In genomic region chr1:199867601-199868000, GRCh38 we compare ENCODE assay signal across 19 cellular contexts.
DNase-seq lines count a peak whose midpoint lies in the region; ATAC-seq and TF ChIP-seq lines count a peak whose summit lies in the region.
"Had no signal": no experiment of that assay in that cellular context is flagged by ENCODE, and none has a peak within 500 bp of the region (broad histone marks: within the 10 kb centered on the region; RNA-seq: fewer than 3 reads in every experiment).

No MANE protein-coding gene starts in this region.

- no peak overlapping the region for H3K4me3 Mint-ChIP-seq in T-helper 2 cell treated with Interferon-gamma antibody and Interleukin-4, amounts not matched to agents 5 μg/mL and 100 μg/mL, for 36 hours
- H3K4me3 Mint-ChIP-seq in T-cell: no peak overlapping the region
- H3K4me3 Mint-ChIP-seq: activated naive CD4-positive, alpha-beta T cell treated with anti-CD3 and anti-CD28 coated beads for 36 hours had no signal

- H3K27ac Mint-ChIP-seq in T-helper 2 cell treated with Interferon-gamma antibody and Interleukin-4, amounts not matched to agents 5 μg/mL and 100 μg/mL, for 36 hours: no peak overlapping the region
- H3K27ac Mint-ChIP-seq in T-cell: no peak overlapping the region
- H3K27ac Mint-ChIP-seq: activated naive CD4-positive, alpha-beta T cell treated with anti-CD3 and anti-CD28 coated beads for 36 hours had no signal

- H3K27me3 ChIP-seq in foreskin keratinocyte: no peaks in the 10 kb centered on the region
- H3K27me3 ChIP-seq: right atrium auricular region, transverse colon had no signal

- no peak for TF ChIP-seq CTCF in foreskin keratinocyte (conservative IDR thresholded peaks at IDR 0.05)

- peak; percentile 77 to 85 for DNase-seq in AML-193 (lab: John Stamatoyannopoulos, UW)
- peak; percentile 93 for DNase-seq in KBM-7
- DNase-seq in SKM-1 (lab: John Stamatoyannopoulos, UW; ENCODE audit: unreplicated experiment): peak; percentile 93
- no peak for DNase-seq in foreskin keratinocyte
- no peak for DNase-seq in SW480 (ENCODE audit: low spot score)
- no peak for DNase-seq in T-helper 2 cell treated with Interferon-gamma antibody and Interleukin-4, amounts not matched to agents 5 μg/mL and 100 μg/mL, for 36 hours (ENCODE audit: low spot score)
- no peak for DNase-seq in T-cell
- DNase-seq: activated naive CD4-positive, alpha-beta T cell treated with anti-CD3 and anti-CD28 coated beads for 36 hours; head of caudate nucleus; left cardiac atrium; NCI-H187; NCI-H524 treated with DMSO at 0.1 percent for 48 hours; Right ventricle myocardium superior; stimulated activated CD4-positive, alpha-beta T cell treated with anti-CD3 and anti-CD28 coated beads, Interleukin-2, amount 100 ng/mL, for 24 hours; transverse colon had no signal

- peaks cover 8% of the 10 kb centered on the region for H3K27me3 Mint-ChIP-seq in T-helper 2 cell treated with Interferon-gamma antibody and Interleukin-4, amounts not matched to agents 5 μg/mL and 100 μg/mL, for 36 hours (ENCODE audit: low read depth)
- H3K27me3 Mint-ChIP-seq in T-cell: peaks cover 0 to 11% of the 10 kb centered on the region in 2 donors

- no peaks in the 10 kb centered on the region for H3K4me1 ChIP-seq in foreskin keratinocyte
- H3K4me1 ChIP-seq: right atrium auricular region, transverse colon had no signal

- H3K36me3 Mint-ChIP-seq in T-helper 2 cell treated with Interferon-gamma antibody and Interleukin-4, amounts not matched to agents 5 μg/mL and 100 μg/mL, for 36 hours (ENCODE audit: low read depth): no peaks in the 10 kb centered on the region
- no peaks in the 10 kb centered on the region for H3K36me3 Mint-ChIP-seq in T-cell

- in situ Hi-C loops in KBM-7 (cut with MboI; ENCODE audit: low pct_unique_long_range_greater_than_20kb, low sequenced_read_pairs): no loop called here

- H3K4me1 Mint-ChIP-seq in T-helper 2 cell treated with Interferon-gamma antibody and Interleukin-4, amounts not matched to agents 5 μg/mL and 100 μg/mL, for 36 hours (ENCODE audit: low read depth): no peaks in the 10 kb centered on the region
- peaks cover 0 to 3% (median 0%) of the 10 kb centered on the region in 3 donors for H3K4me1 Mint-ChIP-seq in T-cell

- no peaks in the 10 kb centered on the region for H3K9me3 Mint-ChIP-seq in T-helper 2 cell treated with Interferon-gamma antibody and Interleukin-4, amounts not matched to agents 5 μg/mL and 100 μg/mL, for 36 hours
- no peaks in the 10 kb centered on the region for H3K9me3 Mint-ChIP-seq in T-cell
- H3K9me3 Mint-ChIP-seq: activated naive CD4-positive, alpha-beta T cell treated with anti-CD3 and anti-CD28 coated beads for 36 hours had no signal

- POLR2A ChIA-PET in T-cell (lab: Charles Lee): no interaction called here

- peak; percentile 38 for ATAC-seq in foreskin keratinocyte
- ATAC-seq in HG03108 (IDR thresholded peaks at IDR 0.05; ENCODE audit: unreplicated experiment): no peak
- ATAC-seq in T-cell (replicated peaks in 1 of 4): no peak
- ATAC-seq: GM12878, HepG2, left cardiac atrium had no signal

- CTCF ChIA-PET in T-cell (lab: Charles Lee): no interaction called here

- H3K27ac ChIP-seq in foreskin keratinocyte: no peak overlapping the region
- H3K27ac ChIP-seq: right atrium auricular region, transverse colon had no signal

Comparison
In these comparisons a context has a peak if more than half of its experiments do, and no peak if none do; other contexts are left out.
1. DNase-seq: peak in AML-193 (2 of 2), KBM-7 (single experiment) and SKM-1 (single experiment); none in foreskin keratinocyte (0 of 2), SW480 (single experiment), T-helper 2 cell treated with Interferon-gamma antibody and Interleukin-4, amounts not matched to agents 5 μg/mL and 100 μg/mL, for 36 hours (single experiment) and T-cell (0 of 34).